In genomic region chr15:68431792-68432401, GRCh38 we compare ENCODE assay signal across 8 cellular contexts. TPM values are rescaled to one million over a fixed set of nuclear protein-coding genes. Genes with fewer than 3 reads are reported as not detected.
A peak's percentile ranks its signal among the peaks of the same experiment; 100 is the strongest.
DNase-seq lines count a peak whose midpoint lies in the region; ATAC-seq, FAIRE-seq and TF ChIP-seq lines count a peak whose summit lies in the region.

Gene ITGA11, minus strand, starts transcription at chr15:68432163. Its CDS starts 97 bp downstream, at chr15:68432066.

- peak; percentile 48; the same call in 1 of the 2 replicates for TF ChIP-seq POLR2A in A549 (IDR thresholded peaks at IDR 0.05; ENCODE audit: low read length)

- TF ChIP-seq CTCF in A549 (IDR thresholded peaks at IDR 0.05) (no peak), epithelial cell of proximal tubule (conservative IDR thresholded peaks at IDR 0.05; ENCODE audit: low read depth, low read length) (no peak)

- DNase-seq in A549 (ENCODE audit: low read depth in 1 of 2, low spot score in 1 of 2) = peak; percentile 57 to 66
- no peak for DNase-seq in epithelial cell of proximal tubule (ENCODE audit: low read depth)
- DNase-seq in Karpas-422 = no peak

- H3K27ac ChIP-seq in A549 (peak within 1 kb of the TSS; percentile 63 to 86), muscle layer of duodenum (ENCODE audit: low read length) (no peak within 1 kb of the TSS), Karpas-422 (ENCODE audit: low read length) (no peak within 1 kb of the TSS)

- FAIRE-seq in A549 (lab: Jason Lieb, UNC) = no peak

- peak within 1 kb of the TSS; percentile 95 for H3K4me2 ChIP-seq in A549
- H3K4me2 ChIP-seq in Karpas-422 (ENCODE audit: low read depth, low read length, poor library complexity, severe bottlenecking) = no peak within 1 kb of the TSS

- no peak within 1 kb of the TSS for H3K9ac ChIP-seq in Karpas-422 (ENCODE audit: low read length)

- H3K27me3 ChIP-seq in muscle layer of duodenum (ENCODE audit: low read depth, low read length) = peaks cover 28% of the 10 kb centered on the region
- 0 out of 2 replicates have a peak, but pooled peaks cover 3% of the 10 kb centered on the region for H3K27me3 ChIP-seq in Karpas-422 (ENCODE audit: low read length)

- ATAC-seq in A549 (peak; percentile 88 to 92), GM21737 (IDR thresholded peaks at IDR 0.05; ENCODE audit: unreplicated experiment) (peak; percentile 57), HG03039 (IDR thresholded peaks at IDR 0.05; ENCODE audit: unreplicated experiment) (no peak), HG02678 (IDR thresholded peaks at IDR 0.05; ENCODE audit: unreplicated experiment) (no peak)

- no peaks in the 10 kb centered on the region for H3K79me2 ChIP-seq in Karpas-422 (ENCODE audit: low read length)

- H3K9me2 ChIP-seq in Karpas-422 (replicated peaks; ENCODE audit: insufficient read depth, low read length) = no peaks in the 10 kb centered on the region

- POLR2A ChIA-PET in A549 (lab: Yijun Ruan, JAX) = no interaction called here

- no peak for TF ChIP-seq EP300 in A549 (IDR thresholded peaks at IDR 0.05)

- H3K9me3 ChIP-seq in A549 = no peaks in the 10 kb centered on the region
- no peaks in the 10 kb centered on the region for H3K9me3 ChIP-seq in muscle layer of duodenum (ENCODE audit: control insufficient read depth in 1 of 2, low read length in 2 of 2)
- no peaks in the 10 kb centered on the region for H3K9me3 ChIP-seq in Karpas-422 (ENCODE audit: low read length)

- 0 out of 5 replicates have a peak, but pooled peaks of 1 of the 2 experiments have one; percentile 40 for TF ChIP-seq RAD21 in A549 (conservative IDR thresholded peaks at IDR 0.05 in 1 of 2, IDR thresholded peaks at IDR 0.05 in 1 of 2)

- no peaks in the 10 kb centered on the region for H4K20me1 ChIP-seq in Karpas-422 (ENCODE audit: insufficient read depth, low read depth, low read length)

- H3K4me3 ChIP-seq in A549 = peak within 1 kb of the TSS; percentile 58
- peak within 1 kb of the TSS; percentile 45 for H3K4me3 ChIP-seq in epithelial cell of proximal tubule (ENCODE audit: low read depth, low read length)
- peak within 1 kb of the TSS; percentile 52 to 57 for H3K4me3 ChIP-seq in muscle layer of duodenum (ENCODE audit: low read depth in 1 of 2, low read length in 2 of 2)
- H3K4me3 ChIP-seq in Karpas-422 (ENCODE audit: low read length) = no peak within 1 kb of the TSS

- CTCF ChIA-PET in A549 (lab: Yijun Ruan, JAX) = interaction anchor here (0.6 to 3.1 kb wide), 9 partner anchors 15 to 394 kb away, joined by 3 to 11 read pairs (median 3); no protein-coding TSS in a partner anchor

- no peak within 1 kb of the TSS for H2AFZ ChIP-seq in Karpas-422 (ENCODE audit: low read length)

- 3% methylated on average over 23 of the region's 49 CpGs for WGBS in A549 (ENCODE audit: missing lambda C conversion rate)

- H3K4me1 ChIP-seq in A549 = peaks cover 25% of the 10 kb centered on the region
- peaks cover 0 to 15% of the 10 kb centered on the region in 2 donors for H3K4me1 ChIP-seq in muscle layer of duodenum (ENCODE audit: control insufficient read depth in 1 of 2, insufficient read depth in 2 of 2, low read length in 2 of 2)
- no peaks in the 10 kb centered on the region for H3K4me1 ChIP-seq in Karpas-422 (ENCODE audit: low read length)

- H3K36me3 ChIP-seq in muscle layer of duodenum (ENCODE audit: control insufficient read depth in 1 of 2, insufficient read depth in 2 of 2, low read length in 2 of 2) (no peaks in the 10 kb centered on the region), Karpas-422 (ENCODE audit: insufficient read depth, low read length) (no peaks in the 10 kb centered on the region)

TF ChIP-seq in A549, 52 proteins besides CTCF, POLR2A, EP300 and RAD21:
- TF ChIP-seq CBX8 (IDR thresholded peaks at IDR 0.05) (no peak), MAX (IDR thresholded peaks at IDR 0.05) (peak; percentile 93), SMC3 (IDR thresholded peaks at IDR 0.05) (peak; percentile 17; the same call in 1 of the 3 replicates), E2F6 (IDR thresholded peaks at IDR 0.05; ENCODE audit: borderline replicate concordance, low read depth) (peak; percentile 91), CEBPB (IDR thresholded peaks at IDR 0.05) (no peak), HOXB5 (CRISPR knock-in tag; IDR thresholded peaks at IDR 0.05) (0 out of 2 replicates have a peak, but pooled peaks have one; percentile 41), GATA3 (IDR thresholded peaks at IDR 0.05; ENCODE audit: borderline replicate concordance) (no peak; the same call in 1 of the 2 replicates), RCOR1 (IDR thresholded peaks at IDR 0.05; ENCODE audit: low read depth, low read length) (no peak)
TF ChIP-seq in A549: peak in this region for 4.

TF ChIP-seq in PFSK-1, 5 proteins besides CTCF, POLR2A, EP300 and RAD21:
- TF ChIP-seq POLR2AphosphoS5 (IDR thresholded peaks at IDR 0.05; ENCODE audit: low read depth, low read length) (peak; percentile 64), TAF1 (IDR thresholded peaks at IDR 0.05; ENCODE audit: borderline replicate concordance, insufficient read depth, low read length) (0 out of 2 replicates have a peak, but pooled peaks have one; percentile 59), SIN3A (IDR thresholded peaks at IDR 0.05; ENCODE audit: borderline replicate concordance, insufficient read depth, low read length) (no peak), FOXP2 (optimal IDR thresholded peaks at IDR 0.05; ENCODE audit: borderline replicate concordance, extremely low read depth, extremely low read length, insufficient read depth) (peak; percentile 42), REST (IDR thresholded peaks at IDR 0.05; ENCODE audit: insufficient read depth in 1 of 2, low read depth in 2 of 2, low read length in 2 of 2) (no peak)

RNA-seq across cellular contexts. Expression of gene ITGA11, which starts in this region (rescaled TPM):
- polyA plus RNA-seq in A549 (2011; rRNA removed) (8.3 and 13.2 TPM in 2 replicates), A549 (2017; fragmentation: RNase III; extraction: RNeasy Plus Mini Kit Qiagen cat#74134 plus additional on column Dnase treatment) (10.1 to 22.0 TPM (median 17.2 TPM) in 3 replicates)
- 3.6 and 5.5 TPM in 2 replicates for polyA plus RNA-seq in A549 (2012; cell fraction: cytosol; rRNA removed)
- polyA plus RNA-seq in A549 (2012; cell fraction: nucleus; rRNA removed) = 14.2 and 15.0 TPM in 2 replicates
- polyA minus RNA-seq in A549 (2011; rRNA and poly(A)+ RNA removed) = 19.0 and 22.2 TPM in 2 replicates
- polyA plus RNA-seq in PFSK-1 (2012; ENCODE audit: insufficient read length, low read depth) = 43.2 TPM
- total RNA-seq in epithelial cell of proximal tubule = 0.36 and 1.6 TPM in 2 replicates
- not detected in 2 replicates for total RNA-seq in Karpas-422 (2014; rRNA removed; shearing (Covaris generic); ENCODE audit: low replicate concordance)

Comparison
In these comparisons a context has a peak if more than half of its experiments do, and no peak if none do; other contexts are left out.
1. ATAC-seq: peak in A549 (2 of 2) and GM21737 (single experiment); none in HG03039 (single experiment) and HG02678 (single experiment).
2. DNase-seq: peak in A549 (2 of 2); none in epithelial cell of proximal tubule (single experiment) and Karpas-422 (single experiment).
3. H3K27ac ChIP-seq: peak in A549 (2 of 2); none in muscle layer of duodenum (single experiment) and Karpas-422 (single experiment).